In genomic region chr2:151315381-151315903, GRCh38 we compare ENCODE assay signal across 11 cellular contexts. TPM values are rescaled to one million over a fixed set of nuclear protein-coding genes. Genes with fewer than 3 reads are reported as not detected.
A peak's percentile ranks its signal among the peaks of the same experiment; 100 is the strongest.
DNase-seq lines count a peak whose midpoint lies in the region; ATAC-seq and TF ChIP-seq lines count a peak whose summit lies in the region.
"Had no signal": no experiment of that assay in that cellular context is flagged by ENCODE, and none has a peak within 500 bp of the region (broad histone marks: within the 10 kb centered on the region; RNA-seq: fewer than 3 reads in every experiment).

No MANE protein-coding gene starts in this region.

- ATAC-seq in left cardiac atrium = peak; percentile 88 to 92
- ATAC-seq: activated CD8-positive, alpha-beta T cell treated with anti-CD3 and anti-CD28 coated beads for 36 hours; HCT116 had no signal

- intact Hi-C loops in left cardiac atrium (cut with DNase I) = no loop called here

- DNase-seq in EH (ENCODE audit: low read depth) (peak; percentile 30), amniotic epithelial cell (ENCODE audit: low read depth) (peak; percentile 72), left cardiac atrium (peak; percentile 31), putamen (ENCODE audit: low spot score) (peak; percentile 34), NCI-H1105 treated with DMSO at 0.1 percent for 48 hours (lab: John Stamatoyannopoulos, UW) (no peak), erythroblast (lab: John Stamatoyannopoulos, UW) (no peak), dermis blood vessel endothelial cell (no peak), HuH-7.5 (ENCODE audit: low spot score) (no peak)
- DNase-seq: activated CD8-positive, alpha-beta T cell treated with anti-CD3 and anti-CD28 coated beads for 36 hours; SIG-M5 had no signal

- no peak for TF ChIP-seq POLR2A in erythroblast (IDR thresholded peaks at IDR 0.05; ENCODE audit: low read length)

RNA-seq across cellular contexts. Expression of gene NMI, which starts 26.0 kb away (rescaled TPM):
- total RNA-seq in left cardiac atrium (1 to 10 TPM; 5.9 to 7.7 TPM), dermis blood vessel endothelial cell (17.4 and 25.7 TPM in 2 replicates)

RNA-seq across cellular contexts. Expression of gene TNFAIP6, which starts 42.0 kb away (rescaled TPM):
- total RNA-seq in left cardiac atrium (1 to 10 TPM; 5.1 to 7.6 TPM), dermis blood vessel endothelial cell (under 0.01 TPM in 1 of 2 replicates, not detected in the other)
- total RNA-seq: activated CD8-positive, alpha-beta T cell treated with anti-CD3 and anti-CD28 coated beads for 36 hours had no signal

RNA-seq across cellular contexts. Expression of gene RBM43, which starts 53.8 kb away (rescaled TPM):
- total RNA-seq in left cardiac atrium (1 to 10 TPM; 2.0 to 3.1 TPM), dermis blood vessel endothelial cell (2.0 and 4.2 TPM in 2 replicates)

Comparison
In these comparisons a context has a peak if more than half of its experiments do, and no peak if none do; other contexts are left out.
1. DNase-seq: peak in EH (single experiment), amniotic epithelial cell (single experiment), left cardiac atrium (single experiment) and putamen (single experiment); none in NCI-H1105 treated with DMSO at 0.1 percent for 48 hours (single experiment), erythroblast (0 of 2), dermis blood vessel endothelial cell (single experiment) and HuH-7.5 (single experiment).